ENCODE assay signal across 21 cellular contexts in the genomic region with DNA sequence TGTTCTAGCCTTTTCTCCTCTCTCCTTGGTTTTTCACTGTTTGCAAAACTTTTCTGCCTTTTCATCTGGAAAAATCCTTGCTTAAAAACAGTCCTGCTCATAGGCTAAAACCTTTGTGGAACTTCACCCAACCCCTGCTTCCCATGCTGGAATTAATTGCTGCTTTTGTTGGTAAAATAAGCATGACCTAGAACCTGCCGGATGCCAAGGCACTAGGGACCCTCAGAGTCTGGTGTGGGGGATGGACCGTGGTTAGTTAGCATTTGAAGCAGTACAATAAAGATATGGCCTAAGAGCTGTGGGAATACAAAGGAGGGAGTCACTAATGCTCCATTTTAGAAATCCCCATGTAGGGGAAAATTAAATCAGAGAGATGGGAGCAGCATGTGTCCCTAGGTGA.
DNase-seq lines count a peak whose midpoint lies in the region; ATAC-seq, FAIRE-seq and TF ChIP-seq lines count a peak whose summit lies in the region.
"Had no signal": no experiment of that assay in that cellular context is flagged by ENCODE, and none has a peak within 500 bp of the region (broad histone marks: within the 10 kb centered on the region; RNA-seq: fewer than 3 reads in every experiment).

No MANE protein-coding gene starts in this region.

- CTCF ChIA-PET in H1 (lab: Charles Lee; ENCODE audit: partially characterized antibody), result no interaction called here

- H3K27me3 ChIP-seq in HAP-1 (ENCODE audit: low read depth) (no peaks in the 10 kb centered on the region), H1 (replicated peaks in 1 of 4; ENCODE audit: control insufficient read depth in 3 of 4, extremely low read depth in 1 of 4, insufficient read depth in 3 of 4, low read length in 3 of 4) (no peaks in the 10 kb centered on the region)

- 0 out of 2 replicates have a peak overlapping the region, but pooled peaks have one; percentile 14 for H3K18ac ChIP-seq in H1 (ENCODE audit: extremely low read depth, low read length)

- in situ Hi-C loops in HAP-1 (cut with MboI; ENCODE audit: low sequenced_read_pairs), result no loop called here

- H3K79me2 ChIP-seq in H1 (ENCODE audit: control insufficient read depth in 1 of 2, insufficient read depth in 2 of 2, low read length in 2 of 2), result no peaks in the 10 kb centered on the region

- peaks cover 17% of the 10 kb centered on the region for H3K27me3 Mint-ChIP-seq in stimulated activated memory B cell treated with anti-CD40 and anti-IgM and Interleukin-4, amounts not matched to agents 10 μg/mL and 1 μg/mL and 100 μg/mL, for 72 hours
- H3K27me3 Mint-ChIP-seq: CD4-positive, alpha-beta T cell had no signal

- no peaks in the 10 kb centered on the region for H4K20me1 ChIP-seq in H1 (replicated peaks in 1 of 2; ENCODE audit: control insufficient read depth in 1 of 2, insufficient read depth in 2 of 2, low read length in 2 of 2)

- H3K4me3 ChIP-seq in HAP-1, result no peak overlapping the region
- H3K4me3 ChIP-seq in H1 (ENCODE audit: extremely low read depth in 1 of 4, insufficient read depth in 2 of 4, low read depth in 3 of 4, low read length in 4 of 4), result no peak overlapping the region
- H3K4me3 ChIP-seq: A549, GM23248 had no signal

- no peak overlapping the region for H2AK5ac ChIP-seq in H1 (ENCODE audit: low read depth, low read length)

- 77% methylated on average over 2 of the region's 2 CpGs; no CpG with 5 or more reads in 1 of the 2 experiments for WGBS in H1 (ENCODE audit: extremely low coverage in 1 of 2, insufficient coverage in 1 of 2, insufficient read length in 1 of 2, insufficient replicate concordance in 2 of 2, low coverage in 1 of 2, low lambda C conversion rate in 2 of 2, missing lambda C conversion rate in 1 of 2), 2 experiments

- no peak for TF ChIP-seq POLR2A in H1 (IDR thresholded peaks at IDR 0.05; ENCODE audit: control extremely low read depth in 1 of 2, low read depth in 2 of 2, low read length in 2 of 2)

- H3K4me3 Mint-ChIP-seq in stimulated activated memory B cell treated with anti-CD40 and anti-IgM and Interleukin-4, amounts not matched to agents 10 μg/mL and 1 μg/mL and 100 μg/mL, for 72 hours, result no peak overlapping the region
- H3K4me3 Mint-ChIP-seq: CD4-positive, alpha-beta T cell; IgD-negative memory B cell had no signal

- H3K4me2 ChIP-seq in H1 (ENCODE audit: insufficient read depth in 1 of 2, low read depth in 2 of 2, low read length in 2 of 2), result no peak overlapping the region
- H3K4me2 ChIP-seq: A549 had no signal

- H3K9me3 ChIP-seq in HAP-1 (no peaks in the 10 kb centered on the region), H1 (ENCODE audit: insufficient read depth in 2 of 2, low read depth in 1 of 2, low read length in 1 of 2) (no peaks in the 10 kb centered on the region)
- H3K9me3 ChIP-seq: A549, Caco-2 had no signal

- H3K27ac ChIP-seq in H1 (ENCODE audit: low read depth, low read length), result no peak overlapping the region
- H3K27ac ChIP-seq: 22Rv1, A549, C4-2B, GM23248 had no signal

- H4K5ac ChIP-seq in H1 (ENCODE audit: insufficient read length, low read depth, low read length), result no peak overlapping the region

- peak; percentile 73 to 76 for DNase-seq in HAP-1 (ENCODE audit: low spot score in 2 of 2)
- no peak for DNase-seq in H1 (ENCODE audit: low read depth in 1 of 2, low spot score in 2 of 2)
- peak; percentile 6 for DNase-seq in mucosa of gallbladder (ENCODE audit: low spot score)
- no peak for DNase-seq in stimulated activated naive CD8-positive, alpha-beta T cell treated with anti-CD3 and anti-CD28 coated beads, Interleukin-15, Interleukin-2, amounts not matched to agents 100 U/mL and 50 U/mL, for 24 hours
- no peak for DNase-seq in stimulated activated CD4-positive, alpha-beta T cell treated with anti-CD3 and anti-CD28 coated beads, Interleukin-4, amount 100 ng/mL, for 4 hours
- DNase-seq: AML-193; Caco-2; CD4-positive, alpha-beta T cell; GM23248 had no signal

- peaks cover 9% of the 10 kb centered on the region for H3K36me3 Mint-ChIP-seq in stimulated activated memory B cell treated with anti-CD40 and anti-IgM and Interleukin-4, amounts not matched to agents 10 μg/mL and 1 μg/mL and 100 μg/mL, for 72 hours

- H2AFZ ChIP-seq in H1 (ENCODE audit: low read length), result no peak overlapping the region
- H2AFZ ChIP-seq: GM23248 had no signal

- peaks cover 6% of the 10 kb centered on the region for H3K9me3 Mint-ChIP-seq in stimulated activated memory B cell treated with anti-CD40 and anti-IgM and Interleukin-4, amounts not matched to agents 10 μg/mL and 1 μg/mL and 100 μg/mL, for 72 hours
- H3K9me3 Mint-ChIP-seq: CD4-positive, alpha-beta T cell had no signal

- H3K4me1 ChIP-seq in HAP-1 (peaks cover 44% of the 10 kb centered on the region), H1 (replicated peaks in 1 of 4; ENCODE audit: control insufficient read depth in 3 of 4, insufficient read depth in 4 of 4, low read length in 3 of 4) (peaks cover 0 to 17% (median 2%) of the 10 kb centered on the region in 4 experiments; a peak in 4 of 7 replicates)
- H3K4me1 ChIP-seq: A549, Caco-2 had no signal

- peaks cover 6% of the 10 kb centered on the region for H3K4me1 Mint-ChIP-seq in stimulated activated memory B cell treated with anti-CD40 and anti-IgM and Interleukin-4, amounts not matched to agents 10 μg/mL and 1 μg/mL and 100 μg/mL, for 72 hours

- TF ChIP-seq CTCF in H1 (IDR thresholded peaks at IDR 0.05; ENCODE audit: control extremely low read depth in 1 of 3, insufficient read depth in 1 of 3, low read depth in 1 of 3, low read length in 3 of 3), result no peak

- H2BK20ac ChIP-seq in H1 (ENCODE audit: low read length), result no peak overlapping the region

- FAIRE-seq in H1 (lab: Jason Lieb, UNC), result no peak
- FAIRE-seq: A549, D721Med, G401.6, GM12891, GM19239, H54, HepG2 had no signal

- no peaks in the 10 kb centered on the region for H3K23me2 ChIP-seq in H1 (ENCODE audit: low read depth, low read length)

- H3K4ac ChIP-seq in H1 (replicated peaks; ENCODE audit: insufficient read length, low read depth, low read length), result no peak overlapping the region

- TF ChIP-seq EP300 in H1 (IDR thresholded peaks at IDR 0.05; ENCODE audit: borderline replicate concordance in 1 of 2, low read depth in 2 of 2, low read length in 2 of 2), result no peak

- no peak overlapping the region for H3K9ac ChIP-seq in H1 (replicated peaks in 1 of 4; ENCODE audit: extremely low read depth in 1 of 4, low read depth in 3 of 4, low read length in 3 of 4)
- H3K9ac ChIP-seq: GM23248 had no signal

- H3K23ac ChIP-seq in H1 (ENCODE audit: insufficient read length), result no peak overlapping the region

- H4K8ac ChIP-seq in H1 (ENCODE audit: extremely low read depth, insufficient read depth, low read length), result no peak overlapping the region

- no peak overlapping the region for H2BK120ac ChIP-seq in H1 (replicated peaks; ENCODE audit: low read depth, low read length)

- H3K27ac Mint-ChIP-seq in stimulated activated memory B cell treated with anti-CD40 and anti-IgM and Interleukin-4, amounts not matched to agents 10 μg/mL and 1 μg/mL and 100 μg/mL, for 72 hours, result peak overlapping the region; percentile 52
- H3K27ac Mint-ChIP-seq: CD4-positive, alpha-beta T cell; IgD-negative memory B cell had no signal

- no peak overlapping the region for H4K91ac ChIP-seq in H1 (replicated peaks; ENCODE audit: insufficient read length, low read length)

- TF ChIP-seq RAD21 in H1 (IDR thresholded peaks at IDR 0.05 in 1 of 2, conservative IDR thresholded peaks at IDR 0.05 in 1 of 2; ENCODE audit: low read depth in 2 of 2, low read length in 2 of 2), result no peak

- no peaks in the 10 kb centered on the region for H3K79me1 ChIP-seq in H1 (ENCODE audit: low read depth, low read length)

- POLR2A ChIA-PET in H1 (lab: Charles Lee; ENCODE audit: partially characterized antibody), result no interaction called here

- H2BK15ac ChIP-seq in H1 (ENCODE audit: low read length), result no peak overlapping the region

- ATAC-seq in stimulated activated memory B cell treated with anti-CD40 and anti-IgM and Interleukin-4, amounts not matched to agents 10 μg/mL and 1 μg/mL and 100 μg/mL, for 72 hours, result no peak
- no peak for ATAC-seq in GM21423 (IDR thresholded peaks at IDR 0.05; ENCODE audit: unreplicated experiment)
- ATAC-seq in stimulated activated naive CD8-positive, alpha-beta T cell treated with anti-CD3 and anti-CD28 coated beads, Interleukin-15, Interleukin-2, amounts not matched to agents 100 U/mL and 50 U/mL, for 24 hours, result no peak
- ATAC-seq: A549, HepG2 had no signal

- H3K36me3 ChIP-seq in HAP-1 (replicated peaks), result no peaks in the 10 kb centered on the region
- H3K36me3 ChIP-seq in H1 (ENCODE audit: control insufficient read depth in 2 of 4, insufficient read depth in 4 of 4, low read length in 3 of 4), result no peaks in the 10 kb centered on the region

- H3K56ac ChIP-seq in H1 (replicated peaks; ENCODE audit: insufficient read length, low read depth, low read length), result no peak overlapping the region

- H2BK5ac ChIP-seq in H1 (ENCODE audit: low read depth, low read length), result no peak overlapping the region

- H2BK12ac ChIP-seq in H1 (ENCODE audit: low read depth, low read length), result no peak overlapping the region

- H3K14ac ChIP-seq in H1 (ENCODE audit: insufficient read length), result no peak overlapping the region

TF ChIP-seq in H1, 55 proteins besides CTCF, POLR2A, EP300 and RAD21:
- TF ChIP-seq ZNF274 (IDR thresholded peaks at IDR 0.05; ENCODE audit: borderline replicate concordance, extremely low read depth, low read length) (no peak), SP2 (IDR thresholded peaks at IDR 0.05; ENCODE audit: low read length) (no peak), POLR2AphosphoS5 (IDR thresholded peaks at IDR 0.05; ENCODE audit: low read depth, low read length) (no peak), JUND (IDR thresholded peaks at IDR 0.05; ENCODE audit: low read length) (no peak), BACH1 (IDR thresholded peaks at IDR 0.05; ENCODE audit: low read length) (no peak), SIN3A (conservative IDR thresholded peaks at IDR 0.05 in 1 of 2, IDR thresholded peaks at IDR 0.05 in 1 of 2; ENCODE audit: low read depth in 1 of 2, low read length in 2 of 2) (no peak), KDM4A (IDR thresholded peaks at IDR 0.05; ENCODE audit: low read depth, low read length, severe bottlenecking) (no peak), HDAC6 (IDR thresholded peaks at IDR 0.05; ENCODE audit: low read depth, low read length) (no peak), CEBPB (IDR thresholded peaks at IDR 0.05; ENCODE audit: low read depth, low read length) (no peak)

Comparison
In these comparisons a context has a peak if more than half of its experiments do, and no peak if none do; other contexts are left out.
1. DNase-seq: peak in HAP-1 (2 of 2) and mucosa of gallbladder (single experiment); none in H1 (0 of 2), stimulated activated naive CD8-positive, alpha-beta T cell treated with anti-CD3 and anti-CD28 coated beads, Interleukin-15, Interleukin-2, amounts not matched to agents 100 U/mL and 50 U/mL, for 24 hours (single experiment) and stimulated activated CD4-positive, alpha-beta T cell treated with anti-CD3 and anti-CD28 coated beads, Interleukin-4, amount 100 ng/mL, for 4 hours (0 of 2).